In genomic region chr3:111858641-111859040, GRCh38 we compare ENCODE assay signal across 8 cellular contexts. TPM values are rescaled to one million over a fixed set of nuclear protein-coding genes. Genes with fewer than 3 reads are reported as not detected.
DNase-seq lines count a peak whose midpoint lies in the region; ATAC-seq and TF ChIP-seq lines count a peak whose summit lies in the region.

No MANE protein-coding gene starts in this region.

- peak overlapping the region; percentile 11 for H2BK120ac ChIP-seq in trophoblast cell (ENCODE audit: insufficient read depth, low read length, poor library complexity)

- H3F3A ChIP-seq in SU-DHL-6 (ENCODE audit: insufficient read depth) = peaks cover 7% of the 10 kb centered on the region; the same call in 1 of the 2 replicates

- H4K91ac ChIP-seq in trophoblast cell (ENCODE audit: low read depth, low read length) = no peak overlapping the region

- peaks cover 12% of the 10 kb centered on the region for H3K79me1 ChIP-seq in trophoblast cell (ENCODE audit: low read length)

- no peak overlapping the region for H2AFZ ChIP-seq in DND-41 (ENCODE audit: low read depth, low read length)
- peak overlapping the region; percentile 80 for H2AFZ ChIP-seq in SU-DHL-6 (ENCODE audit: low read depth, low read length, severe bottlenecking)
- no peak overlapping the region for H2AFZ ChIP-seq in trophoblast cell (ENCODE audit: insufficient read depth, low read length, poor library complexity)

- H3K9me2 ChIP-seq in SU-DHL-6 (replicated peaks; ENCODE audit: insufficient read depth, low read length) = no peaks in the 10 kb centered on the region

- no peak overlapping the region for H3K14ac ChIP-seq in trophoblast cell (ENCODE audit: low read length)

- peaks cover 33% of the 10 kb centered on the region for H3K27me3 ChIP-seq in DND-41 (ENCODE audit: insufficient read depth, low read length, poor library complexity)
- no peaks in the 10 kb centered on the region for H3K27me3 ChIP-seq in SU-DHL-6 (ENCODE audit: low read length)
- no peaks in the 10 kb centered on the region for H3K27me3 ChIP-seq in trophoblast cell (ENCODE audit: insufficient read depth, low read length)

- no peak for DNase-seq in DND-41
- DNase-seq in fibroblast of the aortic adventitia (ENCODE audit: low read depth) = no peak
- DNase-seq in trophoblast cell = no peak
- DNase-seq in stimulated activated CD8-positive, alpha-beta memory T cell treated with anti-CD3 and anti-CD28 coated beads, Interleukin-4, amount 100 ng/mL, for 48 hours = no peak

- H3K79me2 ChIP-seq in DND-41 (ENCODE audit: insufficient read depth, low read length) (no peaks in the 10 kb centered on the region), SU-DHL-6 (ENCODE audit: insufficient read depth, low read length) (no peaks in the 10 kb centered on the region), trophoblast cell (ENCODE audit: control insufficient read depth, insufficient read depth, low read length, poor library complexity) (peaks cover 12% of the 10 kb centered on the region)

- H4K8ac ChIP-seq in trophoblast cell (ENCODE audit: low read depth, low read length) = no peak overlapping the region

- H3K9ac ChIP-seq in DND-41 (ENCODE audit: low read depth, low read length) = no peak overlapping the region
- H3K9ac ChIP-seq in SU-DHL-6 (ENCODE audit: low read length) = peak overlapping the region; percentile 67; the same call in 1 of the 2 replicates
- no peak overlapping the region for H3K9ac ChIP-seq in trophoblast cell (ENCODE audit: low read length)

- no peak overlapping the region for H3K4me3 ChIP-seq in DND-41 (ENCODE audit: low read depth in 1 of 2, low read length in 2 of 2)
- H3K4me3 ChIP-seq in SU-DHL-6 (ENCODE audit: insufficient read depth, low read length, poor library complexity, severe bottlenecking) = peak overlapping the region; percentile 66
- H3K4me3 ChIP-seq in fibroblast of the aortic adventitia (ENCODE audit: low read depth, low read length) = peak overlapping the region; percentile 76
- no peak overlapping the region for H3K4me3 ChIP-seq in trophoblast cell (ENCODE audit: low read depth, low read length)

- H4K20me1 ChIP-seq in DND-41 (ENCODE audit: insufficient read depth, low read length) (no peaks in the 10 kb centered on the region), SU-DHL-6 (ENCODE audit: low read depth, low read length) (no peaks in the 10 kb centered on the region)

- peaks cover 24% of the 10 kb centered on the region for H3K4me1 ChIP-seq in DND-41 (ENCODE audit: insufficient read depth, low read length)
- peaks cover 5 to 10% of the 10 kb centered on the region in 2 experiments for H3K4me1 ChIP-seq in trophoblast cell (ENCODE audit: control insufficient read depth in 1 of 2, insufficient read depth in 2 of 2, low read length in 2 of 2)

- H3K4me2 ChIP-seq in DND-41 (ENCODE audit: insufficient read depth, low read length) (peak overlapping the region; percentile 95; the same call in 1 of the 2 replicates), SU-DHL-6 (ENCODE audit: low read depth, low read length, poor library complexity, severe bottlenecking) (peak overlapping the region; percentile 76), trophoblast cell (ENCODE audit: low read length) (peak overlapping the region; percentile 70)

- ATAC-seq in DND-41 (ENCODE audit: insufficient read depth, low read depth) = no peak
- ATAC-seq in GM21423 (IDR thresholded peaks at IDR 0.05; ENCODE audit: unreplicated experiment) = no peak
- ATAC-seq in HG03025 (IDR thresholded peaks at IDR 0.05; ENCODE audit: low FRiP score, unreplicated experiment) = no peak
- no peak for ATAC-seq in HG02973 (IDR thresholded peaks at IDR 0.05; ENCODE audit: unreplicated experiment)

- no peaks in the 10 kb centered on the region for H3K36me3 ChIP-seq in DND-41 (ENCODE audit: insufficient read depth, low read length)
- H3K36me3 ChIP-seq in SU-DHL-6 (ENCODE audit: low read length) = no peaks in the 10 kb centered on the region
- no peaks in the 10 kb centered on the region for H3K36me3 ChIP-seq in trophoblast cell (ENCODE audit: control insufficient read depth in 1 of 2, insufficient read depth in 2 of 2, low read length in 2 of 2)

- WGBS in trophoblast cell (ENCODE audit: extremely low coverage, insufficient coverage, insufficient read length) = no CpG with 5 or more reads among the region's 10 CpGs

- H3K27ac ChIP-seq in DND-41 (ENCODE audit: low read length) = no peak overlapping the region
- H3K27ac ChIP-seq in SU-DHL-6 (ENCODE audit: low read depth, low read length) = no peak overlapping the region
- H3K27ac ChIP-seq in trophoblast cell (ENCODE audit: low read depth, low read length) = peak overlapping the region; percentile 91

- no peak overlapping the region for H3K4ac ChIP-seq in trophoblast cell (ENCODE audit: low read depth, low read length)

- no peaks in the 10 kb centered on the region for H3K9me3 ChIP-seq in DND-41 (ENCODE audit: insufficient read depth, low read length, severe bottlenecking)
- no peaks in the 10 kb centered on the region for H3K9me3 ChIP-seq in SU-DHL-6 (ENCODE audit: insufficient read depth, low read length)
- H3K9me3 ChIP-seq in trophoblast cell (ENCODE audit: insufficient read depth, low read depth, low read length) = no peaks in the 10 kb centered on the region

- H2BK5ac ChIP-seq in trophoblast cell (ENCODE audit: low read depth, low read length, poor library complexity) = no peak overlapping the region

- peak overlapping the region; percentile 82 for H2BK12ac ChIP-seq in trophoblast cell (ENCODE audit: low read length)

- H3K18ac ChIP-seq in trophoblast cell (ENCODE audit: low read length) = no peak overlapping the region

- no peak overlapping the region for H4K12ac ChIP-seq in trophoblast cell (ENCODE audit: low read depth, low read length)

- H3K23ac ChIP-seq in trophoblast cell (ENCODE audit: low read length) = no peak overlapping the region

- no peak overlapping the region for H2AK5ac ChIP-seq in trophoblast cell (ENCODE audit: low read length)

- no peak for TF ChIP-seq CTCF in DND-41 (IDR thresholded peaks at IDR 0.05; ENCODE audit: borderline replicate concordance, extremely low read depth, low read length, poor library complexity, severe bottlenecking)
- TF ChIP-seq CTCF in SU-DHL-6 (IDR thresholded peaks at IDR 0.05; ENCODE audit: insufficient read depth, low read length, poor library complexity, severe bottlenecking) = no peak
- TF ChIP-seq CTCF in fibroblast of the aortic adventitia (IDR thresholded peaks at IDR 0.05; ENCODE audit: insufficient read depth, low read length) = no peak

RNA-seq across cellular contexts. Expression of gene PHLDB2, which starts 0.4 kb away (rescaled TPM):
- total RNA-seq in fibroblast of the aortic adventitia (ENCODE audit: low replicate concordance) = 61.9 and 79.2 TPM in 2 replicates
- 23.8 and 24.1 TPM in 2 replicates for polyA plus RNA-seq in trophoblast cell (2013)

Comparison
In these comparisons a context has a peak if more than half of its experiments do, and no peak if none do; other contexts are left out.
1. H3K4me3 ChIP-seq: peak in SU-DHL-6 (single experiment) and fibroblast of the aortic adventitia (single experiment); none in DND-41 (0 of 2) and trophoblast cell (single experiment).
2. Peak in every context shown above with its lines, with median percentiles within 50 percentile points of each other: H3K4me2 ChIP-seq.